In the genomic region with DNA sequence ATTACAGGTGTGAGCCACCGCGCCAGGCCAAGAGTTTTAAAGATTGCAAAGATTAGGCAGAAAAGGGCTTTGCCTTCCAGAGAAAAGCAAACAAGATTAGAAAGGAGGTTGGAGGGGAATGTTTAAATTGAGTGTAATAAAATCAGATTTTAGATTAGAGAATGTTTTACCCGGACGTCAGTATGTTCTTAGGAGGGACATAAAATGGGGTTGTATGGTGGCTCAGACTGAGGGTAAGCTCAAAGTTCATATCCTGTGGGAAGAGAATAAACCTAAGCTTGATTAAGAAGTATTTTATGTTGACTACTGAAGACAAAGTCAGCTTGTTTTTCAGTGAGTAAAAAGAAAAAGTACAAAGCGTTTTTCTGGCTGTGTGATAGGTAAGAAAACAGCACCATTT, we compare ENCODE assay signal across 19 cellular contexts. TPM values are rescaled to one million over a fixed set of nuclear protein-coding genes. Genes with fewer than 3 reads are reported as not detected.
DNase-seq lines count a peak whose midpoint lies in the region; ATAC-seq and TF ChIP-seq lines count a peak whose summit lies in the region.
"Had no signal": no experiment of that assay in that cellular context is flagged by ENCODE, and none has a peak within 500 bp of the region (broad histone marks: within the 10 kb centered on the region; RNA-seq: fewer than 3 reads in every experiment).

No MANE protein-coding gene starts in this region.

- peaks cover 0 to 20% (median 13%) of the 10 kb centered on the region in 3 donors for H3K9me3 Mint-ChIP-seq in T-cell
- H3K9me3 Mint-ChIP-seq in WTC11: no peaks in the 10 kb centered on the region

- CTCF ChIA-PET in T-cell (lab: Charles Lee) (interaction anchor here in 1 of 2 donors (0.7 kb wide), 1 partner anchor 16 kb away, joined by 3 read pairs; no protein-coding TSS in a partner anchor), WTC11 (lab: Charles Lee) (interaction anchor here (1.5 kb wide), 1 partner anchor 25 kb away, joined by 5 read pairs; no protein-coding TSS in a partner anchor)

- in situ Hi-C loops in transverse colon (cut with MboI; ENCODE audit: low pct_ligation_motif_present in 1 of 4, low pct_unique_long_range_greater_than_20kb in 1 of 4, low sequenced_read_pairs in 3 of 4): no loop called here

- no peaks in the 10 kb centered on the region for H3K27me3 ChIP-seq in transverse colon
- no peaks in the 10 kb centered on the region for H3K27me3 ChIP-seq in esophagus muscularis mucosa
- H3K27me3 ChIP-seq: BE2C had no signal

- TF ChIP-seq EP300 in transverse colon (IDR thresholded peaks at IDR 0.05; ENCODE audit: low read depth) (no peak), esophagus muscularis mucosa (IDR thresholded peaks at IDR 0.05) (no peak)

- no peak for TF ChIP-seq POLR2A in transverse colon (IDR thresholded peaks at IDR 0.05)
- TF ChIP-seq POLR2A in esophagus muscularis mucosa (IDR thresholded peaks at IDR 0.05; ENCODE audit: low read depth): no peak

- no peaks in the 10 kb centered on the region for H3K36me3 ChIP-seq in mucosa of descending colon (ENCODE audit: low read depth)
- no peaks in the 10 kb centered on the region for H3K36me3 ChIP-seq in transverse colon
- no peaks in the 10 kb centered on the region for H3K36me3 ChIP-seq in esophagus muscularis mucosa
- H3K36me3 ChIP-seq: BE2C had no signal

- peak overlapping the region; percentile 50 to 57 (median 54) for H3K27ac ChIP-seq in transverse colon
- H3K27ac ChIP-seq in esophagus muscularis mucosa (replicated peaks in 1 of 4): no peak overlapping the region
- H3K27ac ChIP-seq: GM23248, HL-60 had no signal

- no peak for ATAC-seq in T-cell (replicated peaks in 1 of 4)
- ATAC-seq in WTC11: no peak
- peak; percentile 95 for ATAC-seq in mucosa of descending colon
- ATAC-seq: HCT116 had no signal

- WGBS in transverse colon (ENCODE audit: low coverage in 1 of 2), 2 donors: 35 to 56% methylated on average over 5 of the region's 5 CpGs
- WGBS in esophagus muscularis mucosa: 88% methylated on average over 5 of the region's 5 CpGs

- intact Hi-C loops in mucosa of descending colon (cut with DNase I, micrococcal nuclease) (no loop called here), transverse colon (cut with DNase I; ENCODE audit: low total_unique reads) (no loop called here), esophagus muscularis mucosa (cut with DNase I) (no loop called here)

- H3K27me3 Mint-ChIP-seq in T-cell: no peaks in the 10 kb centered on the region
- no peaks in the 10 kb centered on the region for H3K27me3 Mint-ChIP-seq in WTC11 (ENCODE audit: low read depth)
- H3K27me3 Mint-ChIP-seq: CD4-positive, alpha-beta T cell had no signal

- H3K4me3 ChIP-seq in mucosa of descending colon (no peak overlapping the region), transverse colon (no peak overlapping the region), esophagus muscularis mucosa (no peak overlapping the region)
- H3K4me3 ChIP-seq: GM23248 had no signal

- H3K9me3 ChIP-seq in mucosa of descending colon (peaks cover 32% of the 10 kb centered on the region), transverse colon (peaks cover 4 to 13% of the 10 kb centered on the region in 2 donors), esophagus muscularis mucosa (peaks cover 0 to 7% (median 3%) of the 10 kb centered on the region in 4 donors)
- H3K9me3 ChIP-seq: BE2C, Caco-2 had no signal

- POLR2A ChIA-PET in T-cell (lab: Charles Lee) (no interaction called here), WTC11 (lab: Charles Lee) (interaction anchor here (0.7 kb wide), 1 partner anchor 12 kb away, joined by 3 read pairs; no protein-coding TSS in a partner anchor)

- no peak for DNase-seq in T-cell
- DNase-seq in WTC11 (ENCODE audit: low spot score): no peak
- no peak for DNase-seq in mucosa of descending colon
- DNase-seq in transverse colon: no peak
- DNase-seq in stimulated activated CD4-positive, alpha-beta T cell treated with anti-CD3 and anti-CD28 coated beads, Interleukin-15, amount 100 ng/mL, for 24 hours: no peak
- DNase-seq in GOT3 (lab: John Stamatoyannopoulos, UW): no peak
- DNase-seq in esophagus muscularis mucosa (ENCODE audit: extremely low spot score): no peak
- DNase-seq: ACHN; BE2C; C1 segment of cervical spinal cord; Caco-2; CD4-positive, alpha-beta T cell; DMS153; DMS79; GDM1; GM23248; HFFc6 had no signal

- no peak for TF ChIP-seq CTCF in WTC11 (IDR thresholded peaks at IDR 0.05)
- TF ChIP-seq CTCF in mucosa of descending colon (IDR thresholded peaks at IDR 0.05): no peak
- TF ChIP-seq CTCF in transverse colon (IDR thresholded peaks at IDR 0.05): no peak
- TF ChIP-seq CTCF in esophagus muscularis mucosa (IDR thresholded peaks at IDR 0.05): no peak

- H3K4me3 Mint-ChIP-seq in T-cell (no peak overlapping the region), WTC11 (no peak overlapping the region)
- H3K4me3 Mint-ChIP-seq: CD4-positive, alpha-beta T cell; HFFc6 had no signal

- peaks cover 6 to 12% (median 6%) of the 10 kb centered on the region in 3 donors for H3K4me1 Mint-ChIP-seq in T-cell
- H3K4me1 Mint-ChIP-seq in WTC11: peaks cover 41% of the 10 kb centered on the region

- H3K36me3 Mint-ChIP-seq in T-cell (peaks cover 20% of the 10 kb centered on the region), WTC11 (peaks cover 24% of the 10 kb centered on the region)

- H3K27ac Mint-ChIP-seq in T-cell: peak overlapping the region; percentile 39 to 52
- peak overlapping the region; percentile 54; the same call in 1 of the 2 replicates for H3K27ac Mint-ChIP-seq in WTC11
- H3K27ac Mint-ChIP-seq: CD4-positive, alpha-beta T cell; HFFc6 had no signal

- H3K4me1 ChIP-seq in mucosa of descending colon (ENCODE audit: low read depth) (peaks cover 6% of the 10 kb centered on the region), transverse colon (peaks cover 0 to 4% (median 0%) of the 10 kb centered on the region in 4 donors), esophagus muscularis mucosa (no peaks in the 10 kb centered on the region)
- H3K4me1 ChIP-seq: BE2C, Caco-2 had no signal

TF ChIP-seq in WTC11, 78 proteins besides CTCF, POLR2A, EP300 and RAD21:
- TF ChIP-seq ZNF232 (CRISPR knock-in tag; IDR thresholded peaks at IDR 0.05) (no peak), PRRX2 (CRISPR knock-in tag; IDR thresholded peaks at IDR 0.05) (no peak), SMAD4 (CRISPR knock-in tag; IDR thresholded peaks at IDR 0.05) (no peak), ZNF121 (CRISPR knock-in tag; IDR thresholded peaks at IDR 0.05) (no peak), ZBTB21 (CRISPR knock-in tag; IDR thresholded peaks at IDR 0.05; ENCODE audit: borderline replicate concordance) (no peak)
- TF ChIP-seq, protein P1, sequence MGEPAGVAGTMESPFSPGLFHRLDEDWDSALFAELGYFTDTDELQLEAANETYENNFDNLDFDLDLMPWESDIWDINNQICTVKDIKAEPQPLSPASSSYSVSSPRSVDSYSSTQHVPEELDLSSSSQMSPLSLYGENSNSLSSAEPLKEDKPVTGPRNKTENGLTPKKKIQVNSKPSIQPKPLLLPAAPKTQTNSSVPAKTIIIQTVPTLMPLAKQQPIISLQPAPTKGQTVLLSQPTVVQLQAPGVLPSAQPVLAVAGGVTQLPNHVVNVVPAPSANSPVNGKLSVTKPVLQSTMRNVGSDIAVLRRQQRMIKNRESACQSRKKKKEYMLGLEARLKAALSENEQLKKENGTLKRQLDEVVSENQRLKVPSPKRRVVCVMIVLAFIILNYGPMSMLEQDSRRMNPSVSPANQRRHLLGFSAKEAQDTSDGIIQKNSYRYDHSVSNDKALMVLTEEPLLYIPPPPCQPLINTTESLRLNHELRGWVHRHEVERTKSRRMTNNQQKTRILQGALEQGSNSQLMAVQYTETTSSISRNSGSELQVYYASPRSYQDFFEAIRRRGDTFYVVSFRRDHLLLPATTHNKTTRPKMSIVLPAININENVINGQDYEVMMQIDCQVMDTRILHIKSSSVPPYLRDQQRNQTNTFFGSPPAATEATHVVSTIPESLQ (CRISPR knock-in tag; IDR thresholded peaks at IDR 0.05): no peak
- TF ChIP-seq, protein P2, sequence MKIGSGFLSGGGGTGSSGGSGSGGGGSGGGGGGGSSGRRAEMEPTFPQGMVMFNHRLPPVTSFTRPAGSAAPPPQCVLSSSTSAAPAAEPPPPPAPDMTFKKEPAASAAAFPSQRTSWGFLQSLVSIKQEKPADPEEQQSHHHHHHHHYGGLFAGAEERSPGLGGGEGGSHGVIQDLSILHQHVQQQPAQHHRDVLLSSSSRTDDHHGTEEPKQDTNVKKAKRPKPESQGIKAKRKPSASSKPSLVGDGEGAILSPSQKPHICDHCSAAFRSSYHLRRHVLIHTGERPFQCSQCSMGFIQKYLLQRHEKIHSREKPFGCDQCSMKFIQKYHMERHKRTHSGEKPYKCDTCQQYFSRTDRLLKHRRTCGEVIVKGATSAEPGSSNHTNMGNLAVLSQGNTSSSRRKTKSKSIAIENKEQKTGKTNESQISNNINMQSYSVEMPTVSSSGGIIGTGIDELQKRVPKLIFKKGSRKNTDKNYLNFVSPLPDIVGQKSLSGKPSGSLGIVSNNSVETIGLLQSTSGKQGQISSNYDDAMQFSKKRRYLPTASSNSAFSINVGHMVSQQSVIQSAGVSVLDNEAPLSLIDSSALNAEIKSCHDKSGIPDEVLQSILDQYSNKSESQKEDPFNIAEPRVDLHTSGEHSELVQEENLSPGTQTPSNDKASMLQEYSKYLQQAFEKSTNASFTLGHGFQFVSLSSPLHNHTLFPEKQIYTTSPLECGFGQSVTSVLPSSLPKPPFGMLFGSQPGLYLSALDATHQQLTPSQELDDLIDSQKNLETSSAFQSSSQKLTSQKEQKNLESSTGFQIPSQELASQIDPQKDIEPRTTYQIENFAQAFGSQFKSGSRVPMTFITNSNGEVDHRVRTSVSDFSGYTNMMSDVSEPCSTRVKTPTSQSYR (CRISPR knock-in tag; IDR thresholded peaks at IDR 0.05): no peak
- TF ChIP-seq, protein P3, sequence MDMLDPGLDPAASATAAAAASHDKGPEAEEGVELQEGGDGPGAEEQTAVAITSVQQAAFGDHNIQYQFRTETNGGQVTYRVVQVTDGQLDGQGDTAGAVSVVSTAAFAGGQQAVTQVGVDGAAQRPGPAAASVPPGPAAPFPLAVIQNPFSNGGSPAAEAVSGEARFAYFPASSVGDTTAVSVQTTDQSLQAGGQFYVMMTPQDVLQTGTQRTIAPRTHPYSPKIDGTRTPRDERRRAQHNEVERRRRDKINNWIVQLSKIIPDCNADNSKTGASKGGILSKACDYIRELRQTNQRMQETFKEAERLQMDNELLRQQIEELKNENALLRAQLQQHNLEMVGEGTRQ (CRISPR knock-in tag; IDR thresholded peaks at IDR 0.05): no peak

RNA-seq across cellular contexts. Expression of a gene that starts 34.1 kb away (rescaled TPM):
- total RNA-seq in T-cell (1 to 10 TPM; 2.4 to 6.7 (median 5.5) TPM), WTC11 (2021) (12.9 to 16.9 TPM (median 14.5 TPM) in 3 replicates), mucosa of descending colon (1 to 10 TPM; 2.1 to 5.4 (median 3.3) TPM), transverse colon (1 to 10 TPM in 2 of 4 donors, under 1 TPM in 2; 0.40 to 2.9 (median 1.5) TPM), esophagus muscularis mucosa (1 to 10 TPM in 1 of 4 donors, under 1 TPM in 3; 0.65 to 1.1 (median 0.91) TPM)

Comparison
In these comparisons a context has a peak if more than half of its experiments do, and no peak if none do; other contexts are left out.
1. H3K27ac ChIP-seq: peak in transverse colon (4 of 4); none in esophagus muscularis mucosa (0 of 4).